29 cellular contexts compared by ENCODE assay signal in genomic region chr1:6095511-6096242, GRCh38. TPM values are rescaled to one million over a fixed set of nuclear protein-coding genes. Genes with fewer than 3 reads are reported as not detected.
A peak's percentile ranks its signal among the peaks of the same experiment; 100 is the strongest.
DNase-seq lines count a peak whose midpoint lies in the region; ATAC-seq, FAIRE-seq and TF ChIP-seq lines count a peak whose summit lies in the region.
"Had no signal": no experiment of that assay in that cellular context is flagged by ENCODE, and none has a peak within 500 bp of the region (broad histone marks: within the 10 kb centered on the region; RNA-seq: fewer than 3 reads in every experiment).

No MANE protein-coding gene starts in this region.

- H3K4me2 ChIP-seq in BLaER1 (no peak overlapping the region), H1 (ENCODE audit: insufficient read depth in 1 of 2, low read depth in 2 of 2, low read length in 2 of 2) (no peak overlapping the region)

- H4K5ac ChIP-seq in H1 (ENCODE audit: insufficient read length, low read depth, low read length) = no peak overlapping the region

- peaks cover 77% of the 10 kb centered on the region for H4K20me1 ChIP-seq in BLaER1
- H4K20me1 ChIP-seq in H1 (replicated peaks in 1 of 2; ENCODE audit: control insufficient read depth in 1 of 2, insufficient read depth in 2 of 2, low read length in 2 of 2) = peaks cover 0 to 1% of the 10 kb centered on the region in 2 experiments

- no peak overlapping the region for H3K27ac Mint-ChIP-seq in activated CD8-positive, alpha-beta T cell treated with anti-CD3 and anti-CD28 coated beads for 36 hours
- no peak overlapping the region for H3K27ac Mint-ChIP-seq in activated CD8-positive, alpha-beta T cell treated with anti-CD3 and anti-CD28 coated beads, Interleukin-2, amount 10 ng/mL, durations not matched to agents 7 days and 5 days
- H3K27ac Mint-ChIP-seq: B cell had no signal

- no peak for TF ChIP-seq POLR2A in H1 (IDR thresholded peaks at IDR 0.05; ENCODE audit: control extremely low read depth in 1 of 2, low read depth in 2 of 2, low read length in 2 of 2)

- POLR2A ChIA-PET in activated CD8-positive, alpha-beta T cell treated with anti-CD3 and anti-CD28 coated beads for 36 hours (lab: Charles Lee) = no interaction called here
- POLR2A ChIA-PET in activated CD8-positive, alpha-beta T cell treated with anti-CD3 and anti-CD28 coated beads, Interleukin-2, amount 10 ng/mL, durations not matched to agents 7 days and 5 days (lab: Charles Lee) = no interaction called here
- POLR2A ChIA-PET in H1 (lab: Charles Lee; ENCODE audit: partially characterized antibody) = no interaction called here

- no peak for TF ChIP-seq RAD21 in H1 (IDR thresholded peaks at IDR 0.05 in 1 of 2, conservative IDR thresholded peaks at IDR 0.05 in 1 of 2; ENCODE audit: low read depth in 2 of 2, low read length in 2 of 2)

- 91% methylated on average over 10 of the region's 13 CpGs; no CpG with 5 or more reads in 1 of the 2 experiments for WGBS in H1 (ENCODE audit: extremely low coverage in 1 of 2, insufficient coverage in 1 of 2, insufficient read length in 1 of 2, insufficient replicate concordance in 2 of 2, low coverage in 1 of 2, low lambda C conversion rate in 2 of 2, missing lambda C conversion rate in 1 of 2), 2 experiments
- WGBS in psoas muscle, 3 donors = 63 to 76% (median 73%) methylated on average over 11 to 13 of the region's 13 CpGs

- H3K9me3 Mint-ChIP-seq in activated CD8-positive, alpha-beta T cell treated with anti-CD3 and anti-CD28 coated beads for 36 hours = no peaks in the 10 kb centered on the region
- no peaks in the 10 kb centered on the region for H3K9me3 Mint-ChIP-seq in activated CD8-positive, alpha-beta T cell treated with anti-CD3 and anti-CD28 coated beads, Interleukin-2, amount 10 ng/mL, durations not matched to agents 7 days and 5 days (ENCODE audit: insufficient read depth)
- H3K9me3 Mint-ChIP-seq: CD8-positive, alpha-beta memory T cell had no signal

- H3K36me3 Mint-ChIP-seq in activated CD8-positive, alpha-beta T cell treated with anti-CD3 and anti-CD28 coated beads for 36 hours (ENCODE audit: low read depth) = peaks cover 30% of the 10 kb centered on the region
- peaks cover 41% of the 10 kb centered on the region for H3K36me3 Mint-ChIP-seq in activated CD8-positive, alpha-beta T cell treated with anti-CD3 and anti-CD28 coated beads, Interleukin-2, amount 10 ng/mL, durations not matched to agents 7 days and 5 days (ENCODE audit: low read depth)

- no peaks in the 10 kb centered on the region for H3K4me1 Mint-ChIP-seq in activated CD8-positive, alpha-beta T cell treated with anti-CD3 and anti-CD28 coated beads for 36 hours (ENCODE audit: low read depth)
- H3K4me1 Mint-ChIP-seq in activated CD8-positive, alpha-beta T cell treated with anti-CD3 and anti-CD28 coated beads, Interleukin-2, amount 10 ng/mL, durations not matched to agents 7 days and 5 days (ENCODE audit: low read depth) = no peaks in the 10 kb centered on the region
- H3K4me1 Mint-ChIP-seq: B cell, CD14-positive monocyte had no signal

- CTCF ChIA-PET in activated CD8-positive, alpha-beta T cell treated with anti-CD3 and anti-CD28 coated beads for 36 hours (lab: Charles Lee) = no interaction called here
- CTCF ChIA-PET in activated CD8-positive, alpha-beta T cell treated with anti-CD3 and anti-CD28 coated beads, Interleukin-2, amount 10 ng/mL, durations not matched to agents 7 days and 5 days (lab: Charles Lee) = no interaction called here
- CTCF ChIA-PET in H1 (lab: Charles Lee; ENCODE audit: partially characterized antibody) = interaction anchor here (1.3 to 4.7 kb wide), 6 partner anchors 9 to 52 kb away, joined by 3 to 31 read pairs (median 12); no protein-coding TSS in a partner anchor

- H3K23ac ChIP-seq in H1 (ENCODE audit: insufficient read length) = no peak overlapping the region

- no peak overlapping the region for H2AK5ac ChIP-seq in H1 (ENCODE audit: low read depth, low read length)

- H4K91ac ChIP-seq in H1 (replicated peaks; ENCODE audit: insufficient read length, low read length) = no peak overlapping the region

- no peak overlapping the region for H2BK15ac ChIP-seq in H1 (ENCODE audit: low read length)

- H3K9ac ChIP-seq in BLaER1 (no peak overlapping the region), H1 (replicated peaks in 1 of 4; ENCODE audit: extremely low read depth in 1 of 4, low read depth in 3 of 4, low read length in 3 of 4) (no peak overlapping the region)

- no peak overlapping the region for H3K4me3 Mint-ChIP-seq in activated CD8-positive, alpha-beta T cell treated with anti-CD3 and anti-CD28 coated beads for 36 hours
- no peak overlapping the region for H3K4me3 Mint-ChIP-seq in activated CD8-positive, alpha-beta T cell treated with anti-CD3 and anti-CD28 coated beads, Interleukin-2, amount 10 ng/mL, durations not matched to agents 7 days and 5 days
- H3K4me3 Mint-ChIP-seq: B cell; CD14-positive monocyte; CD8-positive, alpha-beta memory T cell had no signal

- 0 out of 2 replicates have a peak overlapping the region, but pooled peaks have one; percentile 35 for H4K8ac ChIP-seq in H1 (ENCODE audit: extremely low read depth, insufficient read depth, low read length)

- H3K27me3 ChIP-seq in BLaER1 = no peaks in the 10 kb centered on the region
- H3K27me3 ChIP-seq in H1 (replicated peaks in 1 of 4; ENCODE audit: control insufficient read depth in 3 of 4, extremely low read depth in 1 of 4, insufficient read depth in 3 of 4, low read length in 3 of 4) = no peaks in the 10 kb centered on the region
- peaks cover 0 to 10% (median 2%) of the 10 kb centered on the region in 3 donors for H3K27me3 ChIP-seq in psoas muscle (ENCODE audit: insufficient read depth in 3 of 3, low read length in 2 of 3)
- H3K27me3 ChIP-seq: SJSA1 had no signal

- H3K27ac ChIP-seq in BLaER1 = 0 out of 2 replicates have a peak overlapping the region, but pooled peaks have one; percentile 22
- no peak overlapping the region for H3K27ac ChIP-seq in H1 (ENCODE audit: low read depth, low read length)
- H3K27ac ChIP-seq in psoas muscle = no peak overlapping the region
- H3K27ac ChIP-seq: 22Rv1, RWPE1, SJSA1 had no signal

- no peak for TF ChIP-seq CTCF in activated CD8-positive, alpha-beta T cell treated with anti-CD3 and anti-CD28 coated beads for 36 hours (IDR thresholded peaks at IDR 0.05)
- TF ChIP-seq CTCF in H1 (IDR thresholded peaks at IDR 0.05; ENCODE audit: control extremely low read depth in 1 of 3, insufficient read depth in 1 of 3, low read depth in 1 of 3, low read length in 3 of 3) (peak in 2 of 3 experiments; percentile 6 to 12; a peak in 2 of 4 replicates), psoas muscle (IDR thresholded peaks at IDR 0.05) (no peak)

- H3K36me3 ChIP-seq in BLaER1 (peaks cover 80% of the 10 kb centered on the region), H1 (ENCODE audit: control insufficient read depth in 2 of 4, insufficient read depth in 4 of 4, low read length in 3 of 4) (no peaks in the 10 kb centered on the region), psoas muscle (ENCODE audit: insufficient read depth in 1 of 2, low read depth in 1 of 2) (no peaks in the 10 kb centered on the region)
- H3K36me3 ChIP-seq: SJSA1 had no signal

- H3K79me2 ChIP-seq in H1 (ENCODE audit: control insufficient read depth in 1 of 2, insufficient read depth in 2 of 2, low read length in 2 of 2) = no peaks in the 10 kb centered on the region

- H3K23me2 ChIP-seq in H1 (ENCODE audit: low read depth, low read length) = no peaks in the 10 kb centered on the region; the same call in 1 of the 2 replicates

- no peak overlapping the region for H3K4ac ChIP-seq in H1 (replicated peaks; ENCODE audit: insufficient read length, low read depth, low read length)

- H3K14ac ChIP-seq in H1 (ENCODE audit: insufficient read length) = no peak overlapping the region

- no peak overlapping the region for H3K56ac ChIP-seq in H1 (replicated peaks; ENCODE audit: insufficient read length, low read depth, low read length)

- no peaks in the 10 kb centered on the region for H3K9me3 ChIP-seq in BLaER1
- no peaks in the 10 kb centered on the region for H3K9me3 ChIP-seq in H1 (ENCODE audit: insufficient read depth in 2 of 2, low read depth in 1 of 2, low read length in 1 of 2)
- H3K9me3 ChIP-seq in psoas muscle = no peaks in the 10 kb centered on the region
- H3K9me3 ChIP-seq: SJSA1 had no signal

- peaks cover 36% of the 10 kb centered on the region for H3K4me1 ChIP-seq in BLaER1
- H3K4me1 ChIP-seq in H1 (replicated peaks in 1 of 4; ENCODE audit: control insufficient read depth in 3 of 4, insufficient read depth in 4 of 4, low read length in 3 of 4) = no peaks in the 10 kb centered on the region; a peak in 1 of 7 replicates
- H3K4me1 ChIP-seq in psoas muscle = no peaks in the 10 kb centered on the region

- no peak overlapping the region for H2AFZ ChIP-seq in H1 (ENCODE audit: low read length)

- H2BK12ac ChIP-seq in H1 (ENCODE audit: low read depth, low read length) = no peak overlapping the region

- no peaks in the 10 kb centered on the region for H3K27me3 Mint-ChIP-seq in activated CD8-positive, alpha-beta T cell treated with anti-CD3 and anti-CD28 coated beads for 36 hours
- no peaks in the 10 kb centered on the region for H3K27me3 Mint-ChIP-seq in activated CD8-positive, alpha-beta T cell treated with anti-CD3 and anti-CD28 coated beads, Interleukin-2, amount 10 ng/mL, durations not matched to agents 7 days and 5 days (ENCODE audit: low read depth)
- H3K27me3 Mint-ChIP-seq: B cell had no signal

- intact Hi-C loops in activated CD8-positive, alpha-beta T cell treated with anti-CD3 and anti-CD28 coated beads for 36 hours (cut with micrococcal nuclease) = no loop called here
- intact Hi-C loops in psoas muscle (cut with DNase I) = no loop called here

- no peak for ATAC-seq in activated CD8-positive, alpha-beta T cell treated with anti-CD3 and anti-CD28 coated beads for 36 hours
- no peak for ATAC-seq in activated CD8-positive, alpha-beta T cell treated with anti-CD3 and anti-CD28 coated beads, Interleukin-2, amount 10 ng/mL, durations not matched to agents 7 days and 5 days
- ATAC-seq in psoas muscle = no peak
- ATAC-seq: Panc1 had no signal

- H2BK120ac ChIP-seq in H1 (replicated peaks; ENCODE audit: low read depth, low read length) = no peak overlapping the region

- TF ChIP-seq EP300 in H1 (IDR thresholded peaks at IDR 0.05; ENCODE audit: borderline replicate concordance in 1 of 2, low read depth in 2 of 2, low read length in 2 of 2) = no peak

- H3K79me1 ChIP-seq in H1 (ENCODE audit: low read depth, low read length) = no peaks in the 10 kb centered on the region

- no peak overlapping the region for H3K18ac ChIP-seq in H1 (ENCODE audit: extremely low read depth, low read length)

- H2BK20ac ChIP-seq in H1 (ENCODE audit: low read length) = no peak overlapping the region

- no peak for FAIRE-seq in H1 (lab: Jason Lieb, UNC)
- FAIRE-seq: GM12891, GM19239 had no signal

- peak; percentile 1 for DNase-seq in activated CD8-positive, alpha-beta T cell treated with anti-CD3 and anti-CD28 coated beads for 36 hours
- no peak for DNase-seq in activated CD8-positive, alpha-beta T cell treated with anti-CD3 and anti-CD28 coated beads, Interleukin-2, amount 10 ng/mL, durations not matched to agents 7 days and 5 days
- no peak for DNase-seq in H1 (ENCODE audit: low read depth in 1 of 2, low spot score in 2 of 2)
- peak; percentile 7 to 36 for DNase-seq in psoas muscle
- DNase-seq in activated T-cell treated with anti-CD3 and anti-CD28 coated beads for 4 hours = no peak
- DNase-seq in SW 1271 (lab: John Stamatoyannopoulos, UW) = no peak
- DNase-seq in cerebellar nuclear complex (lab: John Stamatoyannopoulos, UW) = no peak
- DNase-seq: DMS 273 treated with DMSO at 0.1 percent for 48 hours, DMS79, EL, GDM1, NCI-H1048, NCI-H1417, NCI-H1694, NCI-H2029 treated with DMSO at 0.1 percent for 48 hours, NCI-H2171, NCI-H226, NCI-H510A, NCI-H69 had no signal

- H3K4me3 ChIP-seq in BLaER1 (no peak overlapping the region), H1 (ENCODE audit: extremely low read depth in 1 of 4, insufficient read depth in 2 of 4, low read depth in 3 of 4, low read length in 4 of 4) (no peak overlapping the region), psoas muscle (no peak overlapping the region)
- H3K4me3 ChIP-seq: SJSA1 had no signal

- no peak overlapping the region for H2BK5ac ChIP-seq in H1 (ENCODE audit: low read depth, low read length)

RNA-seq across cellular contexts. Expression of gene KCNAB2, which starts 50.0 kb away (rescaled TPM):
- 100 to 1,000 TPM; 290 to 299 TPM for total RNA-seq in activated CD8-positive, alpha-beta T cell treated with anti-CD3 and anti-CD28 coated beads for 36 hours
- total RNA-seq in activated CD8-positive, alpha-beta T cell treated with anti-CD3 and anti-CD28 coated beads, Interleukin-2, amount 10 ng/mL, durations not matched to agents 7 days and 5 days = 100 to 1,000 TPM; 343 to 360 TPM
- total RNA-seq in H1 (2021; fragmentation: NEBNext Ultra II Directional; extraction: Animal tissue kit (Norgen Biotek cat#: 25700)) = 7.0 and 7.1 TPM in 2 replicates
- polyA plus RNA-seq in H1 (2011; rRNA removed) (4.5 and 6.2 TPM in 2 replicates), psoas muscle (1 to 10 TPM in 2 of 3 donors, under 1 TPM in 1; 0.86 to 1.7 (median 1.6) TPM)
- polyA plus RNA-seq in H1 (2011; cell fraction: cytosol; rRNA removed) = 5.9 TPM
- polyA plus RNA-seq in H1 (2011; cell fraction: nucleus; rRNA removed) = 19.4 TPM
- polyA plus RNA-seq in H1 (2012, experiment 1 of 2) = 7.0 to 8.9 TPM (median 7.3 TPM) in 4 replicates
- polyA plus RNA-seq in H1 (2012, experiment 2 of 2) = 5.2 TPM
- polyA plus RNA-seq in H1 (2013, experiment 1 of 2) = 2.9 TPM
- polyA plus RNA-seq in H1 (2013, experiment 2 of 2) = 2.9 TPM
- 3.6 and 4.9 TPM in 2 replicates for polyA minus RNA-seq in H1 (2011; rRNA and poly(A)+ RNA removed)
- polyA minus RNA-seq in H1 (2011; cell fraction: cytosol; rRNA and poly(A)+ RNA removed) = 5.2 TPM
- 6.5 TPM for polyA minus RNA-seq in H1 (2011; cell fraction: nucleus; rRNA and poly(A)+ RNA removed)
- 1 to 10 TPM; 2.1 to 8.8 (median 3.6) TPM for total RNA-seq in psoas muscle

Comparison
In these comparisons a context has a peak if more than half of its experiments do, and no peak if none do; other contexts are left out.
1. DNase-seq: peak in activated CD8-positive, alpha-beta T cell treated with anti-CD3 and anti-CD28 coated beads for 36 hours (single experiment) and psoas muscle (2 of 2); none in activated CD8-positive, alpha-beta T cell treated with anti-CD3 and anti-CD28 coated beads, Interleukin-2, amount 10 ng/mL, durations not matched to agents 7 days and 5 days (single experiment), H1 (0 of 2), activated T-cell treated with anti-CD3 and anti-CD28 coated beads for 4 hours (single experiment), SW 1271 (0 of 2) and cerebellar nuclear complex (0 of 2).
2. CTCF ChIP-seq: peak in H1 (2 of 3); none in activated CD8-positive, alpha-beta T cell treated with anti-CD3 and anti-CD28 coated beads for 36 hours (single experiment) and psoas muscle (single experiment).
3. RNA of gene KCNAB2, which starts 50.0 kb away (total RNA-seq): 343 to 360 TPM in activated CD8-positive, alpha-beta T cell treated with anti-CD3 and anti-CD28 coated beads, Interleukin-2, amount 10 ng/mL, durations not matched to agents 7 days and 5 days and 290 to 299 TPM in activated CD8-positive, alpha-beta T cell treated with anti-CD3 and anti-CD28 coated beads for 36 hours; 7.0 to 7.1 TPM in H1 and 2.1 to 8.8 TPM in psoas muscle; every median in the first group is over 10 times any median in the second.